ENCODE assay signal across 8 cellular contexts in genomic region chr4:91113130-91113706, GRCh38.
DNase-seq lines count a peak whose midpoint lies in the region; TF ChIP-seq lines count a peak whose summit lies in the region.

No MANE protein-coding gene starts in this region.

- no peaks in the 10 kb centered on the region for H3K36me3 Mint-ChIP-seq in progenitor cell of endocrine pancreas (ENCODE audit: insufficient read depth)
- no peaks in the 10 kb centered on the region for H3K36me3 Mint-ChIP-seq in activated naive CD4-positive, alpha-beta T cell treated with anti-CD3 and anti-CD28 coated beads, Interleukin-2, amount 10 ng/mL, durations not matched to agents 7 days and 5 days

- H3K4me3 Mint-ChIP-seq in progenitor cell of endocrine pancreas (ENCODE audit: low read depth), result no peak overlapping the region
- no peak overlapping the region for H3K4me3 Mint-ChIP-seq in activated naive CD4-positive, alpha-beta T cell treated with anti-CD3 and anti-CD28 coated beads, Interleukin-2, amount 10 ng/mL, durations not matched to agents 7 days and 5 days

- no peak overlapping the region for H3K4me3 ChIP-seq in LNCaP clone FGC (ENCODE audit: low read depth, low read length)
- H3K4me3 ChIP-seq in choroid plexus epithelial cell (ENCODE audit: low read depth, low read length), result no peak overlapping the region
- no peak overlapping the region for H3K4me3 ChIP-seq in vagina

- H3K4me1 ChIP-seq in vagina, result no peaks in the 10 kb centered on the region

- H3K27ac Mint-ChIP-seq in progenitor cell of endocrine pancreas, result no peak overlapping the region
- H3K27ac Mint-ChIP-seq in activated naive CD4-positive, alpha-beta T cell treated with anti-CD3 and anti-CD28 coated beads, Interleukin-2, amount 10 ng/mL, durations not matched to agents 7 days and 5 days, result no peak overlapping the region

- H3K9me3 ChIP-seq in vagina, result no peaks in the 10 kb centered on the region

- CTCF ChIA-PET in activated naive CD4-positive, alpha-beta T cell treated with anti-CD3 and anti-CD28 coated beads, Interleukin-2, amount 10 ng/mL, durations not matched to agents 7 days and 5 days (lab: Charles Lee), result interaction anchor here (0.8 to 1.3 kb wide), 2 partner anchors 24 to 694 kb away, joined by 3 read pairs; no protein-coding TSS in a partner anchor

- H3K27me3 ChIP-seq in vagina, result no peaks in the 10 kb centered on the region

- H3K9me3 Mint-ChIP-seq in progenitor cell of endocrine pancreas (ENCODE audit: low read depth), result no peaks in the 10 kb centered on the region
- H3K9me3 Mint-ChIP-seq in activated naive CD4-positive, alpha-beta T cell treated with anti-CD3 and anti-CD28 coated beads, Interleukin-2, amount 10 ng/mL, durations not matched to agents 7 days and 5 days, result peaks cover 2% of the 10 kb centered on the region

- H3K36me3 ChIP-seq in vagina, result no peaks in the 10 kb centered on the region

- intact Hi-C loops in vagina (cut with DNase I), result no loop called here

- DNase-seq in NCI-H748 (lab: John Stamatoyannopoulos, UW; ENCODE audit: unreplicated experiment) (peak; percentile 16), NCI-H748 treated with DMSO at 0.1 percent for 48 hours (lab: John Stamatoyannopoulos, UW) (no peak), LNCaP clone FGC (ENCODE audit: low read depth) (peak; percentile 25), choroid plexus epithelial cell (ENCODE audit: low read depth) (peak; percentile 45), progenitor cell of endocrine pancreas (ENCODE audit: low spot score, unreplicated experiment) (no peak), vagina (ENCODE audit: extremely low spot score in 2 of 2) (no peak)
- DNase-seq in activated naive CD4-positive, alpha-beta T cell treated with anti-CD3 and anti-CD28 coated beads, Interleukin-2, amount 10 ng/mL, durations not matched to agents 7 days and 5 days, result no peak
- no peak for DNase-seq in activated naive CD4-positive, alpha-beta T cell (lab: John Stamatoyannopoulos, UW)

- H3K27ac ChIP-seq in vagina, result no peak overlapping the region

- H3K27me3 Mint-ChIP-seq in progenitor cell of endocrine pancreas, result no peaks in the 10 kb centered on the region
- no peaks in the 10 kb centered on the region for H3K27me3 Mint-ChIP-seq in activated naive CD4-positive, alpha-beta T cell treated with anti-CD3 and anti-CD28 coated beads, Interleukin-2, amount 10 ng/mL, durations not matched to agents 7 days and 5 days

- no peaks in the 10 kb centered on the region for H3K4me1 Mint-ChIP-seq in progenitor cell of endocrine pancreas (ENCODE audit: low read depth)
- no peaks in the 10 kb centered on the region for H3K4me1 Mint-ChIP-seq in activated naive CD4-positive, alpha-beta T cell treated with anti-CD3 and anti-CD28 coated beads, Interleukin-2, amount 10 ng/mL, durations not matched to agents 7 days and 5 days

- TF ChIP-seq POLR2A in vagina (IDR thresholded peaks at IDR 0.05), result no peak

- TF ChIP-seq CTCF in LNCaP clone FGC (IDR thresholded peaks at IDR 0.05; ENCODE audit: control insufficient read depth, extremely low read depth, insufficient read depth) (peak; percentile 79), choroid plexus epithelial cell (conservative IDR thresholded peaks at IDR 0.05; ENCODE audit: low read depth, low read length) (peak; percentile 68), progenitor cell of endocrine pancreas (IDR thresholded peaks at IDR 0.05; ENCODE audit: unreplicated experiment) (peak; percentile 76), vagina (IDR thresholded peaks at IDR 0.05) (no peak)

Comparison
In these comparisons a context has a peak if more than half of its experiments do, and no peak if none do; other contexts are left out.
1. DNase-seq: peak in NCI-H748 (single experiment), LNCaP clone FGC (single experiment) and choroid plexus epithelial cell (single experiment); none in NCI-H748 treated with DMSO at 0.1 percent for 48 hours (single experiment), progenitor cell of endocrine pancreas (single experiment), activated naive CD4-positive, alpha-beta T cell treated with anti-CD3 and anti-CD28 coated beads, Interleukin-2, amount 10 ng/mL, durations not matched to agents 7 days and 5 days (single experiment), activated naive CD4-positive, alpha-beta T cell (0 of 4) and vagina (0 of 2).
2. CTCF ChIP-seq: peak in LNCaP clone FGC (single experiment), choroid plexus epithelial cell (single experiment) and progenitor cell of endocrine pancreas (single experiment); none in vagina (0 of 3).